ENCODE assay signal across 7 cellular contexts in genomic region chr1:36323636-36324321, GRCh38. TPM values are rescaled to one million over a fixed set of nuclear protein-coding genes. Genes with fewer than 3 reads are reported as not detected.
DNase-seq lines count a peak whose midpoint lies in the region; ATAC-seq, FAIRE-seq and TF ChIP-seq lines count a peak whose summit lies in the region.

Gene EVA1B (minus strand): TSS chr1:36323645. CDS start chr1:36323037, 608 bp downstream.

- peaks cover 0 to 2% of the 10 kb centered on the region in 2 donors for H3K27me3 Mint-ChIP-seq in T-cell
- peaks cover 0 to 5% (median 2%) of the 10 kb centered on the region in 3 donors for H3K27me3 Mint-ChIP-seq in immature natural killer cell (ENCODE audit: low read depth in 3 of 3)

- DNase-seq in G401 (ENCODE audit: low spot score) (no peak), T-cell (peak in 10 of 34 experiments; percentile 20 to 47 (median 26)), bronchial epithelial cell (ENCODE audit: low read depth) (peak; percentile 45), immature natural killer cell (peak; percentile 52 to 60 (median 55)), smooth muscle cell (lab: John Stamatoyannopoulos, UW; ENCODE audit: unreplicated experiment) (peak; percentile 72)

- peak within 1 kb of the TSS; percentile 73 to 80 (median 76) for H3K4me3 Mint-ChIP-seq in T-cell
- H3K4me3 Mint-ChIP-seq in immature natural killer cell, result peak within 1 kb of the TSS; percentile 82 to 88 (median 85)

- H2AFZ ChIP-seq in smooth muscle cell (ENCODE audit: low read depth), result no peak within 1 kb of the TSS

- in situ Hi-C loops in G401 (cut with HindIII; ENCODE audit: low sequenced_read_pairs), result no loop called here

- peaks cover 27% of the 10 kb centered on the region for H3K4me1 ChIP-seq in smooth muscle cell (ENCODE audit: low read depth)

- CTCF ChIA-PET in T-cell (lab: Charles Lee), result interaction anchor here in 1 of 2 donors (1.0 kb wide), 1 partner anchor 38 kb away, joined by 3 read pairs; no protein-coding TSS in a partner anchor

- H3K36me3 ChIP-seq in bronchial epithelial cell (ENCODE audit: control insufficient read depth, insufficient read depth, low read length) (no peaks in the 10 kb centered on the region), smooth muscle cell (ENCODE audit: low read depth) (no peaks in the 10 kb centered on the region)

- H3K9me3 Mint-ChIP-seq in T-cell, result no peaks in the 10 kb centered on the region
- no peaks in the 10 kb centered on the region for H3K9me3 Mint-ChIP-seq in immature natural killer cell

- ATAC-seq in HG03196 (IDR thresholded peaks at IDR 0.05; ENCODE audit: unreplicated experiment) (peak; percentile 44), T-cell (replicated peaks in 1 of 4) (peak; percentile 34 to 56 (median 44)), HG02981 (IDR thresholded peaks at IDR 0.05; ENCODE audit: unreplicated experiment) (no peak)

- H3K4me1 Mint-ChIP-seq in T-cell (peaks cover 20 to 28% (median 25%) of the 10 kb centered on the region in 3 donors), immature natural killer cell (peaks cover 25 to 30% of the 10 kb centered on the region in 2 donors)

- H4K20me1 ChIP-seq in smooth muscle cell (ENCODE audit: low read depth), result peaks cover 16% of the 10 kb centered on the region

- POLR2A ChIA-PET in T-cell (lab: Charles Lee), result interaction anchor here (0.7 to 1.0 kb wide), 3 partner anchors 15 to 17 kb away, joined by 3 to 4 read pairs (median 3); no protein-coding TSS in a partner anchor

- peak within 1 kb of the TSS; percentile 83 for H3K27ac ChIP-seq in smooth muscle cell (ENCODE audit: low read depth)

- peak within 1 kb of the TSS; percentile 97 for H3K4me2 ChIP-seq in smooth muscle cell

- H3K79me2 ChIP-seq in smooth muscle cell (ENCODE audit: low read depth), result peaks cover 3% of the 10 kb centered on the region

- H3K27ac Mint-ChIP-seq in T-cell (peak within 1 kb of the TSS; percentile 23 to 58), immature natural killer cell (peak within 1 kb of the TSS; percentile 29 to 87 (median 74))

- H3K36me3 Mint-ChIP-seq in T-cell (no peaks in the 10 kb centered on the region), immature natural killer cell (no peaks in the 10 kb centered on the region)

- H3K9ac ChIP-seq in smooth muscle cell (ENCODE audit: low read depth), result peak within 1 kb of the TSS; percentile 86

- peak within 1 kb of the TSS; percentile 43 for H3K4me3 ChIP-seq in bronchial epithelial cell (ENCODE audit: low read depth, low read length)
- H3K4me3 ChIP-seq in smooth muscle cell, result peak within 1 kb of the TSS; percentile 83

- WGBS in smooth muscle cell (ENCODE audit: low lambda C conversion rate), result 13% methylated on average over 18 of the region's 35 CpGs

- no peak for FAIRE-seq in bronchial epithelial cell (lab: Jason Lieb, UNC)

- TF ChIP-seq CTCF in bronchial epithelial cell (IDR thresholded peaks at IDR 0.05; ENCODE audit: insufficient read depth, low read length, severe bottlenecking) (no peak), smooth muscle cell (IDR thresholded peaks at IDR 0.05; ENCODE audit: borderline replicate concordance, insufficient read depth, poor library complexity, severe bottlenecking) (no peak)

- peaks cover 11% of the 10 kb centered on the region for H3F3A ChIP-seq in smooth muscle cell (ENCODE audit: low read depth)

- H3K9me3 ChIP-seq in smooth muscle cell (replicated peaks; ENCODE audit: low read depth), result no peaks in the 10 kb centered on the region

- H3K27me3 ChIP-seq in bronchial epithelial cell (ENCODE audit: control insufficient read depth, insufficient read depth, low read length) (no peaks in the 10 kb centered on the region), smooth muscle cell (ENCODE audit: low read depth) (no peaks in the 10 kb centered on the region)

RNA-seq across cellular contexts. Expression of gene EVA1B, which starts in this region (rescaled TPM):
- total RNA-seq in G401 (2014; rRNA removed; shearing (Covaris generic)), result 46.3 and 91.0 TPM in 2 replicates
- total RNA-seq in T-cell, result 1 to 10 TPM; 2.0 to 8.1 (median 5.6) TPM
- total RNA-seq in bronchial epithelial cell, result 17.4 and 20.5 TPM in 2 replicates
- 10 to 100 TPM in 2 of 3 donors, 1 to 10 TPM in 1; 8.8 to 29.2 (median 11.1) TPM for polyA plus RNA-seq in immature natural killer cell
- 49.8 and 88.7 TPM in 2 replicates for total RNA-seq in smooth muscle cell
- 164 and 182 TPM in 2 replicates for polyA plus RNA-seq in smooth muscle cell
